In the genomic region with DNA sequence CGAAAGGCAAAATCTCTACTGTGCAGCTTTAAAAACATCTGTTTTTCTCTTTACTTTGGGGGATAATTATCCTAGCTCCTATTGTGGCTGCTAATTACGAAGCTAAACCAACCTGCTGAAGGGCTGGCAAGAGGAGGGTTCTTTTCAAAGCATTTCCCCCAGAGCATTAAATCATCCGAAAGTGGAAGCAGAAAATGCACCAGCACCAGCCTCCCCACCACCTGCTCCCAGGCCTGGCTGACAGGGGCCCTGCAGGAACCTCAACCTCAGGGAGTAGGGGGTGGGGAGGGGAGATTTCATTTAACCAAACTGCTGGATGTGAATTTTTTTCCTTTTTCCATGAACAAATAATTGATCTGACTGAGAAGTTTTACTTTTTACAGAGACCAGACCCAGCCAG, we compare ENCODE assay signal across 12 cellular contexts. TPM values are rescaled to one million over a fixed set of nuclear protein-coding genes. Genes with fewer than 3 reads are reported as not detected.
DNase-seq lines count a peak whose midpoint lies in the region; ATAC-seq, FAIRE-seq and TF ChIP-seq lines count a peak whose summit lies in the region.
"Had no signal": no experiment of that assay in that cellular context is flagged by ENCODE, and none has a peak within 500 bp of the region (broad histone marks: within the 10 kb centered on the region; RNA-seq: fewer than 3 reads in every experiment).

No MANE protein-coding gene starts in this region.

- WGBS in HepG2 (ENCODE audit: low lambda C conversion rate), result 46% methylated on average over 3 of the region's 3 CpGs

- BruUV-seq in HepG2 (replicated peaks; lab: Mats Ljungman, UMichigan), result no TSS peak

- POLR2A ChIA-PET in HepG2 (lab: Yijun Ruan, JAX), result no interaction called here

- CTCF ChIA-PET in HepG2 (lab: Yijun Ruan, JAX; ENCODE audit: low intra/inter-chr PET ratio, low total read pairs), result no interaction called here

- H3K9me3 ChIP-seq in OCI-LY1 (ENCODE audit: low read length) (no peaks in the 10 kb centered on the region), neutrophil (no peaks in the 10 kb centered on the region), HepG2 (ENCODE audit: low read length) (no peaks in the 10 kb centered on the region)
- H3K9me3 ChIP-seq: body of pancreas had no signal

- DNase-seq in NCI-H1694 treated with DMSO at 0.1 percent for 48 hours (lab: John Stamatoyannopoulos, UW) (peak; percentile 71), RKO (ENCODE audit: low spot score) (no peak), iPS-NIHi7 (ENCODE audit: extremely low spot score) (no peak), HepG2 (ENCODE audit: low spot score) (no peak)
- DNase-seq: activated T-cell treated with anti-CD3 and anti-CD28 coated beads, Interleukin-2, amount 50 U/mL, for 4 hours; body of pancreas; PC-3 had no signal

- peak; percentile 37 for ATAC-seq in GM21786 (IDR thresholded peaks at IDR 0.05; ENCODE audit: unreplicated experiment)
- no peak for ATAC-seq in HG03039 (IDR thresholded peaks at IDR 0.05; ENCODE audit: unreplicated experiment)
- ATAC-seq in HepG2, result no peak
- ATAC-seq: activated T-cell treated with anti-CD3 and anti-CD28 coated beads, Interleukin-2, amount 50 U/mL, for 4 hours; body of pancreas; PC-3 had no signal

- no peak for FAIRE-seq in HepG2 (lab: Jason Lieb, UNC)
- FAIRE-seq: TTC549 had no signal

- H3K4me2 ChIP-seq in OCI-LY1 (ENCODE audit: low read length) (peak overlapping the region; percentile 51), HepG2 (ENCODE audit: low read depth, low read length) (no peak overlapping the region)

- TF ChIP-seq POLR2A in HepG2 (IDR thresholded peaks at IDR 0.05; ENCODE audit: insufficient read depth in 1 of 2, low read depth in 2 of 2, low read length in 2 of 2), result no peak

- H3K9ac ChIP-seq in OCI-LY1 (ENCODE audit: low read length) (peak overlapping the region; percentile 39; the same call in 1 of the 2 replicates), HepG2 (ENCODE audit: insufficient read depth, low read depth, low read length) (no peak overlapping the region)

- intact Hi-C loops in HepG2 (cut with micrococcal nuclease; ENCODE audit: unreplicated experiment), result loop anchor here (10.0 kb wide), 2 partner anchors 125 to 155 kb away; no protein-coding TSS in a partner anchor

- H2AFZ ChIP-seq in OCI-LY1 (ENCODE audit: low read length), result no peak overlapping the region
- no peak overlapping the region for H2AFZ ChIP-seq in HepG2 (ENCODE audit: low read length)

- no peaks in the 10 kb centered on the region for H3K79me2 ChIP-seq in OCI-LY1 (ENCODE audit: insufficient read depth, low read length)
- H3K79me2 ChIP-seq in HepG2 (ENCODE audit: insufficient read depth, low read length), result no peaks in the 10 kb centered on the region

- TF ChIP-seq RAD21 in HepG2 (CRISPR knock-in tag; IDR thresholded peaks at IDR 0.05), result no peak

- H3K9me2 ChIP-seq in OCI-LY1 (ENCODE audit: low read depth, low read length), result no peaks in the 10 kb centered on the region

- TF ChIP-seq EP300 in HepG2 (IDR thresholded peaks at IDR 0.05; ENCODE audit: low read depth in 2 of 2, low read length in 2 of 2) (no peak), HepG2 (CRISPR knock-in tag; IDR thresholded peaks at IDR 0.05; ENCODE audit: borderline replicate concordance) (no peak)

- peak overlapping the region; percentile 12 for H3K4me3 ChIP-seq in OCI-LY1 (ENCODE audit: low read depth, low read length, poor library complexity, severe bottlenecking)
- no peak overlapping the region for H3K4me3 ChIP-seq in neutrophil (ENCODE audit: low read depth in 1 of 2, low read length in 1 of 2)
- H3K4me3 ChIP-seq in HepG2 (replicated peaks in 1 of 3; ENCODE audit: insufficient read depth in 1 of 3, low read depth in 2 of 3, low read length in 3 of 3), result no peak overlapping the region
- H3K4me3 ChIP-seq: body of pancreas had no signal

- H3K27ac ChIP-seq in OCI-LY1 (ENCODE audit: low read depth, low read length, poor library complexity, severe bottlenecking) (peak overlapping the region; percentile 73), neutrophil (peak overlapping the region; percentile 95), HepG2 (ENCODE audit: extremely low read length, insufficient read depth, low read length) (no peak overlapping the region)
- H3K27ac ChIP-seq: body of pancreas had no signal

- H3K4me1 ChIP-seq in OCI-LY1 (ENCODE audit: insufficient read depth, low read length, severe bottlenecking), result peaks cover 91% of the 10 kb centered on the region
- H3K4me1 ChIP-seq in neutrophil (ENCODE audit: control insufficient read depth in 1 of 2, insufficient read depth in 1 of 2, low read depth in 1 of 2, low read length in 1 of 2), result peaks cover 96 to 98% of the 10 kb centered on the region in 2 experiments
- peaks cover 26% of the 10 kb centered on the region for H3K4me1 ChIP-seq in HepG2 (ENCODE audit: insufficient read depth, low read length)

- H4K20me1 ChIP-seq in OCI-LY1 (ENCODE audit: insufficient read depth, low read length) (no peaks in the 10 kb centered on the region), HepG2 (ENCODE audit: insufficient read depth, low read length) (no peaks in the 10 kb centered on the region)

- H3K36me3 ChIP-seq in OCI-LY1 (ENCODE audit: insufficient read depth, low read length), result no peaks in the 10 kb centered on the region
- no peaks in the 10 kb centered on the region for H3K36me3 ChIP-seq in neutrophil
- H3K36me3 ChIP-seq in HepG2 (replicated peaks in 1 of 2; ENCODE audit: control insufficient read depth in 1 of 2, insufficient read depth in 2 of 2, low read length in 2 of 2), result no peaks in the 10 kb centered on the region

- no peak for TF ChIP-seq CTCF in OCI-LY1 (IDR thresholded peaks at IDR 0.05; ENCODE audit: low read length)
- TF ChIP-seq CTCF in neutrophil (IDR thresholded peaks at IDR 0.05), result no peak
- no peak for TF ChIP-seq CTCF in HepG2 (CRISPR knock-in tag; IDR thresholded peaks at IDR 0.05)

- no peaks in the 10 kb centered on the region for H3F3A ChIP-seq in OCI-LY1 (ENCODE audit: insufficient read depth, low read length)

- no peaks in the 10 kb centered on the region for H3K27me3 ChIP-seq in OCI-LY1 (ENCODE audit: insufficient read depth, low read length)
- no peaks in the 10 kb centered on the region for H3K27me3 ChIP-seq in neutrophil
- H3K27me3 ChIP-seq in HepG2 (ENCODE audit: control insufficient read depth in 1 of 2, insufficient read depth in 2 of 2, low read length in 2 of 2), result peaks cover 0 to 21% of the 10 kb centered on the region in 2 experiments; a peak in 4 of 5 replicates
- H3K27me3 ChIP-seq: body of pancreas had no signal

- in situ Hi-C loops in HepG2 (cut with HindIII; ENCODE audit: extremely low pct_ligation_motif_present, low pct_unique_long_range_greater_than_20kb), result no loop called here

TF ChIP-seq in HepG2, 621 proteins besides CTCF, POLR2A, EP300 and RAD21 (continues in another document):
- no peak for TF ChIP-seq NCOA1 (CRISPR knock-in tag; IDR thresholded peaks at IDR 0.05)
- TF ChIP-seq ZNF124 (CRISPR knock-in tag; IDR thresholded peaks at IDR 0.05), result no peak
- no peak for TF ChIP-seq ZNF296 (CRISPR knock-in tag; conservative IDR thresholded peaks at IDR 0.05)
- TF ChIP-seq ZNF781 (CRISPR knock-in tag; IDR thresholded peaks at IDR 0.05; ENCODE audit: borderline replicate concordance, not compliant biosample characterization), result no peak
- no peak for TF ChIP-seq BATF2 (CRISPR knock-in tag; IDR thresholded peaks at IDR 0.05)
- no peak for TF ChIP-seq SATB2 (CRISPR knock-in tag; IDR thresholded peaks at IDR 0.05)

RNA-seq across cellular contexts. Expression of gene CHST15, which starts 56.3 kb away (rescaled TPM):
- 1.1 and 1.4 TPM in 2 replicates for total RNA-seq in HepG2 (2016; rRNA removed; fragmentation: Illumina TruSeq; extraction: Trizol)
- total RNA-seq in HepG2 (2016; cell fraction: cytosol; rRNA removed; fragmentation: Illumina TruSeq; extraction: Trizol; ENCODE audit: low read depth), result 1.0 and 1.2 TPM in 2 replicates
- total RNA-seq in HepG2 (2016; cell fraction: insoluble cytoplasmic fraction; rRNA removed; fragmentation: Illumina TruSeq; extraction: Trizol), result 1.4 and 1.5 TPM in 2 replicates
- 2.7 and 2.9 TPM in 2 replicates for total RNA-seq in HepG2 (2016; cell fraction: membrane; rRNA removed; fragmentation: Illumina TruSeq; extraction: Trizol)
- total RNA-seq in HepG2 (2016; cell fraction: nucleus; rRNA removed; fragmentation: Illumina TruSeq; extraction: Trizol), result 1.1 and 1.9 TPM in 2 replicates
- 94.7 and 113 TPM in 2 replicates for polyA plus RNA-seq in HepG2 (2011; rRNA removed)
- polyA plus RNA-seq in HepG2 (2011; cell fraction: cytosol; rRNA removed), result 101 and 112 TPM in 2 replicates
- 181 and 188 TPM in 2 replicates for polyA plus RNA-seq in HepG2 (2011; cell fraction: nucleus; rRNA removed)
- 46.0 and 71.6 TPM in 2 replicates for polyA plus RNA-seq in HepG2 (2012)
- 0.27 and 0.52 TPM in 2 replicates for polyA plus RNA-seq in HepG2 (2016; cell fraction: cytosol; fragmentation: Illumina TruSeq; extraction: Trizol; ENCODE audit: low read depth)
- polyA plus RNA-seq in HepG2 (2016; cell fraction: insoluble cytoplasmic fraction; fragmentation: Illumina TruSeq; extraction: Trizol; ENCODE audit: low read depth), result 1.4 TPM in 2 replicates
- polyA plus RNA-seq in HepG2 (2016; cell fraction: membrane; fragmentation: Illumina TruSeq; extraction: Trizol; ENCODE audit: low read depth), result 0.68 and 0.92 TPM in 2 replicates
- polyA plus RNA-seq in HepG2 (2016; cell fraction: nucleus; fragmentation: Illumina TruSeq; extraction: Trizol; ENCODE audit: insufficient read depth, low read depth), result 1.1 and 1.9 TPM in 2 replicates
- 10.5 and 261 TPM in 2 replicates for polyA minus RNA-seq in HepG2 (2011; rRNA and poly(A)+ RNA removed; ENCODE audit: low replicate concordance)
- polyA minus RNA-seq in HepG2 (2011; cell fraction: cytosol; rRNA and poly(A)+ RNA removed), result 111 and 123 TPM in 2 replicates
- polyA minus RNA-seq in HepG2 (2011; cell fraction: nucleus; rRNA and poly(A)+ RNA removed), result 241 and 251 TPM in 2 replicates
